ENCODE assay signal across 8 cellular contexts in genomic region chr14:35403085-35403396, GRCh38. TPM values are rescaled to one million over a fixed set of nuclear protein-coding genes. Genes with fewer than 3 reads are reported as not detected.
DNase-seq lines count a peak whose midpoint lies in the region; ATAC-seq lines count a peak whose summit lies in the region.

No MANE protein-coding gene starts in this region.

- no peaks in the 10 kb centered on the region for H3K9me3 Mint-ChIP-seq in T-helper 1 cell treated with Interleukin-12 subunit alpha and Interleukin-12 subunit beta and Interleukin-4 antibody, amounts not matched to agents 30 μg/mL and 1 μg/mL, for 36 hours

- peak overlapping the region; percentile 54 for H2AK5ac ChIP-seq in mesendoderm (ENCODE audit: low read length)

- H3K4me3 ChIP-seq in mesendoderm (ENCODE audit: low read length) (peak overlapping the region; percentile 82), subcutaneous abdominal adipose tissue (ENCODE audit: low read depth in 1 of 5, low read length in 5 of 5) (peak overlapping the region; percentile 86 to 99 (median 97))

- H3K23ac ChIP-seq in mesendoderm (ENCODE audit: low read length) = peak overlapping the region; percentile 87

- no peaks in the 10 kb centered on the region for H3K9me3 ChIP-seq in subcutaneous abdominal adipose tissue (ENCODE audit: control insufficient read depth in 5 of 5, low read length in 5 of 5)

- ATAC-seq in GM19463 (IDR thresholded peaks at IDR 0.05; ENCODE audit: unreplicated experiment) (no peak), HG03025 (IDR thresholded peaks at IDR 0.05; ENCODE audit: low FRiP score, unreplicated experiment) (no peak)

- H4K8ac ChIP-seq in mesendoderm (ENCODE audit: low read depth, low read length) = no peak overlapping the region

- H3K18ac ChIP-seq in mesendoderm (ENCODE audit: low read length) = peak overlapping the region; percentile 63

- H3K27me3 ChIP-seq in mesendoderm (ENCODE audit: insufficient read depth, low read length, poor library complexity) (no peaks in the 10 kb centered on the region), subcutaneous abdominal adipose tissue (ENCODE audit: control insufficient read depth in 5 of 5, insufficient read depth in 4 of 5, low read length in 5 of 5) (no peaks in the 10 kb centered on the region)

- peak overlapping the region; percentile 94 for H3K4me3 Mint-ChIP-seq in T-helper 1 cell treated with Interleukin-12 subunit alpha and Interleukin-12 subunit beta and Interleukin-4 antibody, amounts not matched to agents 30 μg/mL and 1 μg/mL, for 36 hours

- H3K27ac Mint-ChIP-seq in T-helper 1 cell treated with Interleukin-12 subunit alpha and Interleukin-12 subunit beta and Interleukin-4 antibody, amounts not matched to agents 30 μg/mL and 1 μg/mL, for 36 hours = peak overlapping the region; percentile 96

- H3K27me3 Mint-ChIP-seq in T-helper 1 cell treated with Interleukin-12 subunit alpha and Interleukin-12 subunit beta and Interleukin-4 antibody, amounts not matched to agents 30 μg/mL and 1 μg/mL, for 36 hours (ENCODE audit: low read depth) = no peaks in the 10 kb centered on the region

- peaks cover 28% of the 10 kb centered on the region for H3K79me2 ChIP-seq in mesendoderm (ENCODE audit: control insufficient read depth, insufficient read depth, low read length)

- peak overlapping the region; percentile 98 for H3K56ac ChIP-seq in mesendoderm (ENCODE audit: low read length)

- H2BK5ac ChIP-seq in mesendoderm (ENCODE audit: low read length) = peak overlapping the region; percentile 12

- H3K4ac ChIP-seq in mesendoderm (ENCODE audit: low read depth, low read length) = peak overlapping the region; percentile 39

- H3K4me1 ChIP-seq in mesendoderm (ENCODE audit: control insufficient read depth, low read depth, low read length) (peaks cover 23% of the 10 kb centered on the region), subcutaneous abdominal adipose tissue (ENCODE audit: control insufficient read depth in 5 of 5, insufficient read depth in 5 of 5, low read length in 5 of 5) (peaks cover 20 to 71% (median 65%) of the 10 kb centered on the region in 5 donors)

- no peak overlapping the region for H4K5ac ChIP-seq in mesendoderm (ENCODE audit: low read length)

- peaks cover 15% of the 10 kb centered on the region for H3K79me1 ChIP-seq in mesendoderm (ENCODE audit: low read length)

- H3K4me1 Mint-ChIP-seq in T-helper 1 cell treated with Interleukin-12 subunit alpha and Interleukin-12 subunit beta and Interleukin-4 antibody, amounts not matched to agents 30 μg/mL and 1 μg/mL, for 36 hours (ENCODE audit: low read depth) = peaks cover 41% of the 10 kb centered on the region

- WGBS in mesendoderm (ENCODE audit: extremely low coverage, insufficient coverage, low lambda C conversion rate) = no CpG with 5 or more reads among the region's 7 CpGs

- H2BK120ac ChIP-seq in mesendoderm (ENCODE audit: low read depth, low read length) = no peak overlapping the region

- H3K36me3 Mint-ChIP-seq in T-helper 1 cell treated with Interleukin-12 subunit alpha and Interleukin-12 subunit beta and Interleukin-4 antibody, amounts not matched to agents 30 μg/mL and 1 μg/mL, for 36 hours (ENCODE audit: low read depth) = peaks cover 48% of the 10 kb centered on the region

- H3K36me3 ChIP-seq in mesendoderm (ENCODE audit: control insufficient read depth, insufficient read depth, low read length) (peaks cover 17% of the 10 kb centered on the region), subcutaneous abdominal adipose tissue (ENCODE audit: control insufficient read depth in 5 of 5, insufficient read depth in 5 of 5, low read length in 5 of 5) (peaks cover 11 to 39% (median 35%) of the 10 kb centered on the region in 5 donors)

- H3K9ac ChIP-seq in mesendoderm (ENCODE audit: low read length) = peak overlapping the region; percentile 94
- H3K9ac ChIP-seq in subcutaneous abdominal adipose tissue (ENCODE audit: low read length in 5 of 5) = peak overlapping the region; percentile 91 to 98 (median 95)

- H3K27ac ChIP-seq in mesendoderm (ENCODE audit: low read depth, low read length) = peak overlapping the region; percentile 69
- peak overlapping the region; percentile 99 for H3K27ac ChIP-seq in subcutaneous abdominal adipose tissue (ENCODE audit: low read depth, low read length)

- DNase-seq in COLO668 (lab: John Stamatoyannopoulos, UW; ENCODE audit: unreplicated experiment) (peak; percentile 45), cerebellar cortex (ENCODE audit: low spot score) (peak; percentile 45), mesendoderm (no peak), NCI-H345 (lab: John Stamatoyannopoulos, UW) (no peak)

- H2BK15ac ChIP-seq in mesendoderm (replicated peaks; ENCODE audit: low read depth) = no peak overlapping the region

- H3K4me2 ChIP-seq in mesendoderm (ENCODE audit: low read length) = peak overlapping the region; percentile 96

RNA-seq across cellular contexts. Expression of gene NFKBIA, which starts 1.5 kb away (rescaled TPM):
- polyA plus RNA-seq in mesendoderm (2013, experiment 1 of 2) = 49.3 TPM
- polyA plus RNA-seq in mesendoderm (2013, experiment 2 of 2) = 45.6 TPM

Comparison
In these comparisons a context has a peak if more than half of its experiments do, and no peak if none do; other contexts are left out.
1. DNase-seq: peak in COLO668 (single experiment) and cerebellar cortex (single experiment); none in mesendoderm (single experiment) and NCI-H345 (single experiment).